ENCODE assay signal across 19 cellular contexts in the genomic region with DNA sequence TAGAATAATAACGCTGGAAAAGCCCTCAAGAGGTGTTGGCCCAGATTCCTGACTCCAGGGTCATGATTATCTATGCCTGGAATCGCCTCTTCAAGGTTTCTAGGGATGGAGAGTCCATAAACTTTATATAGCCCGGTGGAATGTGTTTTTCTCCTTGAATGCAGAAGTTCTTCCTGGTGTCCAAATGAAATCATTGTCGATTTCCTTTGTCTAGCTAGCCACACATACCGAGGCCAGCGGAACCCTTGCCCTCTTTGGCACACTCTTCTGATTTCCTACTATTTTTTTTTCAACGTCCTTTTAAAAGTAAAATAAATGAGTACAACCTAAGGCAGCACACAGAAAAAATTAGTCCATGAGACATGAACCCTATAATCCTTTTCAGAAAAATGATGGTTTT.
DNase-seq lines count a peak whose midpoint lies in the region; ATAC-seq and TF ChIP-seq lines count a peak whose summit lies in the region.
"Had no signal": no experiment of that assay in that cellular context is flagged by ENCODE, and none has a peak within 500 bp of the region (broad histone marks: within the 10 kb centered on the region; RNA-seq: fewer than 3 reads in every experiment).

No MANE protein-coding gene starts in this region.

- TF ChIP-seq POLR2A in transverse colon (IDR thresholded peaks at IDR 0.05) = no peak

- no peaks in the 10 kb centered on the region for H3K4me1 Mint-ChIP-seq in WTC11
- H3K4me1 Mint-ChIP-seq: CD4-positive, alpha-beta memory T cell had no signal

- no peak overlapping the region for H3K4me3 Mint-ChIP-seq in WTC11
- H3K4me3 Mint-ChIP-seq: CD4-positive, alpha-beta memory T cell had no signal

- in situ Hi-C loops in astrocyte of the spinal cord (cut with HindIII; ENCODE audit: low sequenced_read_pairs) = no loop called here
- in situ Hi-C loops in transverse colon (cut with MboI; ENCODE audit: low pct_ligation_motif_present in 1 of 4, low pct_unique_long_range_greater_than_20kb in 1 of 4, low sequenced_read_pairs in 3 of 4) = no loop called here

- H3K27me3 Mint-ChIP-seq in WTC11 (ENCODE audit: low read depth) = no peaks in the 10 kb centered on the region
- H3K27me3 Mint-ChIP-seq: CD4-positive, alpha-beta memory T cell had no signal

- 37 to 44% methylated on average over 5 to 7 of the region's 7 CpGs for WGBS in transverse colon (ENCODE audit: low coverage in 1 of 2), 2 donors

- POLR2A ChIA-PET in WTC11 (lab: Charles Lee) = no interaction called here

- ATAC-seq in mucosa of descending colon (peak; percentile 89), GM21529 (IDR thresholded peaks at IDR 0.05; ENCODE audit: unreplicated experiment) (no peak), WTC11 (no peak)

- H3K4me3 ChIP-seq in astrocyte of the spinal cord (ENCODE audit: low read depth, low read length) (no peak overlapping the region), mucosa of descending colon (no peak overlapping the region), transverse colon (no peak overlapping the region)
- H3K4me3 ChIP-seq: BLaER1 had no signal

- H3K9me3 Mint-ChIP-seq in WTC11 = 0 out of 2 replicates have a peak, but pooled peaks cover 6% of the 10 kb centered on the region
- H3K9me3 Mint-ChIP-seq: HFFc6 had no signal

- no peaks in the 10 kb centered on the region for H3K36me3 Mint-ChIP-seq in WTC11
- H3K36me3 Mint-ChIP-seq: CD4-positive, alpha-beta memory T cell had no signal

- peak overlapping the region; percentile 54 to 73 (median 64) for H3K27ac ChIP-seq in transverse colon
- H3K27ac ChIP-seq: BLaER1 had no signal

- intact Hi-C loops in mucosa of descending colon (cut with DNase I, micrococcal nuclease) = no loop called here
- intact Hi-C loops in transverse colon (cut with DNase I; ENCODE audit: low total_unique reads) = no loop called here

- TF ChIP-seq EP300 in transverse colon (IDR thresholded peaks at IDR 0.05; ENCODE audit: low read depth) = no peak

- no peaks in the 10 kb centered on the region for H3K27me3 ChIP-seq in transverse colon
- H3K27me3 ChIP-seq: BLaER1 had no signal

- H3K36me3 ChIP-seq in mucosa of descending colon (ENCODE audit: low read depth) = no peaks in the 10 kb centered on the region
- H3K36me3 ChIP-seq in transverse colon = no peaks in the 10 kb centered on the region
- H3K36me3 ChIP-seq: BLaER1 had no signal

- H3K9me3 ChIP-seq in mucosa of descending colon (no peaks in the 10 kb centered on the region), transverse colon (no peaks in the 10 kb centered on the region)
- H3K9me3 ChIP-seq: BLaER1 had no signal

- no peak overlapping the region for H3K27ac Mint-ChIP-seq in WTC11

- CTCF ChIA-PET in WTC11 (lab: Charles Lee) = no interaction called here

- H3K4me1 ChIP-seq in mucosa of descending colon (ENCODE audit: low read depth) = peaks cover 12% of the 10 kb centered on the region
- peaks cover 0 to 42% (median 8%) of the 10 kb centered on the region in 4 donors for H3K4me1 ChIP-seq in transverse colon
- H3K4me1 ChIP-seq: BLaER1 had no signal

- TF ChIP-seq CTCF in astrocyte of the spinal cord (IDR thresholded peaks at IDR 0.05; ENCODE audit: low read depth, low read length) (no peak), mucosa of descending colon (IDR thresholded peaks at IDR 0.05) (no peak), transverse colon (IDR thresholded peaks at IDR 0.05) (no peak), WTC11 (IDR thresholded peaks at IDR 0.05) (no peak)

- DNase-seq in LoVo (ENCODE audit: low spot score) = peak; percentile 85
- DNase-seq in astrocyte of the spinal cord (ENCODE audit: low read depth, low spot score) = peak; percentile 29
- peak; percentile 56 to 71 (median 62) for DNase-seq in mucosa of descending colon
- DNase-seq in transverse colon = peak; percentile 62
- no peak for DNase-seq in WTC11 (ENCODE audit: low spot score)
- no peak for DNase-seq in midbrain (lab: John Stamatoyannopoulos, UW)
- DNase-seq: CD4-positive, alpha-beta memory T cell; H7; KG1; NCI-H1417; NCI-H187 treated with DMSO at 0.1 percent for 48 hours; NCI-H2227 treated with DMSO at 0.1 percent for 48 hours; NCI-H524; NCI-H82; RPMI8226; SHP77 treated with DMSO at 0.1 percent for 48 hours had no signal

TF ChIP-seq in WTC11, 78 proteins besides CTCF, POLR2A, EP300 and RAD21 (continues in another document):
- TF ChIP-seq, protein P1, sequence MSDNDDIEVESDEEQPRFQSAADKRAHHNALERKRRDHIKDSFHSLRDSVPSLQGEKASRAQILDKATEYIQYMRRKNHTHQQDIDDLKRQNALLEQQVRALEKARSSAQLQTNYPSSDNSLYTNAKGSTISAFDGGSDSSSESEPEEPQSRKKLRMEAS (CRISPR knock-in tag; IDR thresholded peaks at IDR 0.05) = no peak
- TF ChIP-seq, protein P2, sequence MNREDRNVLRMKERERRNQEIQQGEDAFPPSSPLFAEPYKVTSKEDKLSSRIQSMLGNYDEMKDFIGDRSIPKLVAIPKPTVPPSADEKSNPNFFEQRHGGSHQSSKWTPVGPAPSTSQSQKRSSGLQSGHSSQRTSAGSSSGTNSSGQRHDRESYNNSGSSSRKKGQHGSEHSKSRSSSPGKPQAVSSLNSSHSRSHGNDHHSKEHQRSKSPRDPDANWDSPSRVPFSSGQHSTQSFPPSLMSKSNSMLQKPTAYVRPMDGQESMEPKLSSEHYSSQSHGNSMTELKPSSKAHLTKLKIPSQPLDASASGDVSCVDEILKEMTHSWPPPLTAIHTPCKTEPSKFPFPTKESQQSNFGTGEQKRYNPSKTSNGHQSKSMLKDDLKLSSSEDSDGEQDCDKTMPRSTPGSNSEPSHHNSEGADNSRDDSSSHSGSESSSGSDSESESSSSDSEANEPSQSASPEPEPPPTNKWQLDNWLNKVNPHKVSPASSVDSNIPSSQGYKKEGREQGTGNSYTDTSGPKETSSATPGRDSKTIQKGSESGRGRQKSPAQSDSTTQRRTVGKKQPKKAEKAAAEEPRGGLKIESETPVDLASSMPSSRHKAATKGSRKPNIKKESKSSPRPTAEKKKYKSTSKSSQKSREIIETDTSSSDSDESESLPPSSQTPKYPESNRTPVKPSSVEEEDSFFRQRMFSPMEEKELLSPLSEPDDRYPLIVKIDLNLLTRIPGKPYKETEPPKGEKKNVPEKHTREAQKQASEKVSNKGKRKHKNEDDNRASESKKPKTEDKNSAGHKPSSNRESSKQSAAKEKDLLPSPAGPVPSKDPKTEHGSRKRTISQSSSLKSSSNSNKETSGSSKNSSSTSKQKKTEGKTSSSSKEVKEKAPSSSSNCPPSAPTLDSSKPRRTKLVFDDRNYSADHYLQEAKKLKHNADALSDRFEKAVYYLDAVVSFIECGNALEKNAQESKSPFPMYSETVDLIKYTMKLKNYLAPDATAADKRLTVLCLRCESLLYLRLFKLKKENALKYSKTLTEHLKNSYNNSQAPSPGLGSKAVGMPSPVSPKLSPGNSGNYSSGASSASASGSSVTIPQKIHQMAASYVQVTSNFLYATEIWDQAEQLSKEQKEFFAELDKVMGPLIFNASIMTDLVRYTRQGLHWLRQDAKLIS (CRISPR knock-in tag; IDR thresholded peaks at IDR 0.05; ENCODE audit: borderline replicate concordance) = no peak
- TF ChIP-seq NR3C1 (CRISPR knock-in tag; conservative IDR thresholded peaks at IDR 0.05; ENCODE audit: low read depth) (no peak), ZNF219 (CRISPR knock-in tag; IDR thresholded peaks at IDR 0.05; ENCODE audit: borderline replicate concordance) (no peak), ELF4 (CRISPR knock-in tag; IDR thresholded peaks at IDR 0.05; ENCODE audit: low read depth) (no peak), HMGA2 (CRISPR knock-in tag; IDR thresholded peaks at IDR 0.05) (no peak), MXD4 (CRISPR knock-in tag; IDR thresholded peaks at IDR 0.05; ENCODE audit: borderline replicate concordance) (no peak), CBFB (CRISPR knock-in tag; IDR thresholded peaks at IDR 0.05; ENCODE audit: low read depth) (no peak), NFATC4 (CRISPR knock-in tag; IDR thresholded peaks at IDR 0.05) (no peak), FOXK1 (CRISPR knock-in tag; IDR thresholded peaks at IDR 0.05) (no peak), FOXJ3 (CRISPR knock-in tag; IDR thresholded peaks at IDR 0.05; ENCODE audit: borderline replicate concordance) (no peak), NFYB (CRISPR knock-in tag; conservative IDR thresholded peaks at IDR 0.05; ENCODE audit: low read depth) (no peak)
- TF ChIP-seq, protein P3, sequence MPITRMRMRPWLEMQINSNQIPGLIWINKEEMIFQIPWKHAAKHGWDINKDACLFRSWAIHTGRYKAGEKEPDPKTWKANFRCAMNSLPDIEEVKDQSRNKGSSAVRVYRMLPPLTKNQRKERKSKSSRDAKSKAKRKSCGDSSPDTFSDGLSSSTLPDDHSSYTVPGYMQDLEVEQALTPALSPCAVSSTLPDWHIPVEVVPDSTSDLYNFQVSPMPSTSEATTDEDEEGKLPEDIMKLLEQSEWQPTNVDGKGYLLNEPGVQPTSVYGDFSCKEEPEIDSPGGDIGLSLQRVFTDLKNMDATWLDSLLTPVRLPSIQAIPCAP (CRISPR knock-in tag; IDR thresholded peaks at IDR 0.05) = no peak
- TF ChIP-seq, protein P4, sequence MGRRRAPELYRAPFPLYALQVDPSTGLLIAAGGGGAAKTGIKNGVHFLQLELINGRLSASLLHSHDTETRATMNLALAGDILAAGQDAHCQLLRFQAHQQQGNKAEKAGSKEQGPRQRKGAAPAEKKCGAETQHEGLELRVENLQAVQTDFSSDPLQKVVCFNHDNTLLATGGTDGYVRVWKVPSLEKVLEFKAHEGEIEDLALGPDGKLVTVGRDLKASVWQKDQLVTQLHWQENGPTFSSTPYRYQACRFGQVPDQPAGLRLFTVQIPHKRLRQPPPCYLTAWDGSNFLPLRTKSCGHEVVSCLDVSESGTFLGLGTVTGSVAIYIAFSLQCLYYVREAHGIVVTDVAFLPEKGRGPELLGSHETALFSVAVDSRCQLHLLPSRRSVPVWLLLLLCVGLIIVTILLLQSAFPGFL (CRISPR knock-in tag; IDR thresholded peaks at IDR 0.05; ENCODE audit: borderline replicate concordance) = no peak
- TF ChIP-seq, protein P5, sequence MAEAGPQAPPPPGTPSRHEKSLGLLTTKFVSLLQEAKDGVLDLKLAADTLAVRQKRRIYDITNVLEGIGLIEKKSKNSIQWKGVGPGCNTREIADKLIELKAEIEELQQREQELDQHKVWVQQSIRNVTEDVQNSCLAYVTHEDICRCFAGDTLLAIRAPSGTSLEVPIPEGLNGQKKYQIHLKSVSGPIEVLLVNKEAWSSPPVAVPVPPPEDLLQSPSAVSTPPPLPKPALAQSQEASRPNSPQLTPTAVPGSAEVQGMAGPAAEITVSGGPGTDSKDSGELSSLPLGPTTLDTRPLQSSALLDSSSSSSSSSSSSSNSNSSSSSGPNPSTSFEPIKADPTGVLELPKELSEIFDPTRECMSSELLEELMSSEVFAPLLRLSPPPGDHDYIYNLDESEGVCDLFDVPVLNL (CRISPR knock-in tag; IDR thresholded peaks at IDR 0.05; ENCODE audit: borderline replicate concordance, low read depth) = no peak

Comparison
In these comparisons a context has a peak if more than half of its experiments do, and no peak if none do; other contexts are left out.
1. DNase-seq: peak in LoVo (single experiment), astrocyte of the spinal cord (single experiment), mucosa of descending colon (3 of 3) and transverse colon (single experiment); none in WTC11 (single experiment) and midbrain (single experiment).